ENCODE assay signal across 33 cellular contexts in genomic region chr6:96792791-96793190, GRCh38.
"Had no signal": no experiment of that assay in that cellular context is flagged by ENCODE, and none has a peak within 500 bp of the region (broad histone marks: within the 10 kb centered on the region; RNA-seq: fewer than 3 reads in every experiment).

No MANE protein-coding gene starts in this region.

- H3K9me3 ChIP-seq: SJSA1 had no signal

- H3K4me1 ChIP-seq: SJSA1 had no signal

- H3K27me3 ChIP-seq: brain microvascular endothelial cell, SJSA1 had no signal

- H3K36me3 ChIP-seq: brain microvascular endothelial cell, SJSA1 had no signal

- DNase-seq: activated B cell treated with CpG ODN at 0.5 μM for 24 hours; activated CD4-positive, alpha-beta memory T cell treated with anti-CD3 and anti-CD28 coated beads, Interleukin-2, amount 10 ng/mL, durations not matched to agents 7 days and 5 days; activated CD4-positive, alpha-beta T cell treated with anti-CD3 and anti-CD28 coated beads for 4 hours; activated CD4-positive, alpha-beta T cell treated with anti-CD3 and anti-CD28 coated beads, Interleukin-2, amount 50 U/mL, for 1 hour; activated CD4-positive, CD25-positive, alpha-beta regulatory T cell treated with anti-CD3 and anti-CD28 coated beads, Interleukin-2, amount 50 U/mL, for 72 hours; activated CD8-positive, alpha-beta memory T cell treated with anti-CD3 and anti-CD28 coated beads for 24 hours; activated CD8-positive, alpha-beta memory T cell treated with anti-CD3 and anti-CD28 coated beads, Interleukin-2, amount 10 ng/mL, durations not matched to agents 7 days and 5 days; activated CD8-positive, alpha-beta memory T cell treated with anti-CD3 and anti-CD28 coated beads, Interleukin-2, amount 50 U/mL, for 48 hours; activated effector memory CD4-positive, alpha-beta T cell treated with anti-CD3 and anti-CD28 coated beads, Interleukin-2, amount 50 U/mL, for 16 hours; activated naive CD4-positive, alpha-beta T cell; activated naive CD4-positive, alpha-beta T cell treated with anti-CD3 and anti-CD28 coated beads, Interleukin-2, amount 50 U/mL, for 16 hours; activated naive CD8-positive, alpha-beta T cell treated with anti-CD3 and anti-CD28 coated beads for 36 hours; activated T-cell treated with anti-CD3 and anti-CD28 coated beads, Interleukin-2, amount 50 U/mL, for 48 hours; amniotic stem cell; aorta; brain microvascular endothelial cell; central memory CD4-positive, alpha-beta T cell; Karpas-422; NCI-H1105; NCI-H1417 treated with DMSO at 0.1 percent for 48 hours; NCI-H187 treated with DMSO at 0.1 percent for 48 hours; NCI-H2081; NCI-H226; NCI-H446 treated with DMSO at 0.1 percent for 48 hours; NCI-H524; SHP77 treated with DMSO at 0.1 percent for 48 hours; SW 1271; T-helper 1 cell; T-helper 2 cell; T-helper 9 cell had no signal

- ATAC-seq: activated CD8-positive, alpha-beta memory T cell treated with anti-CD3 and anti-CD28 coated beads, Interleukin-2, amount 10 ng/mL, durations not matched to agents 7 days and 5 days; Panc1 had no signal

- H3K27ac ChIP-seq: brain microvascular endothelial cell, SJSA1, VCaP had no signal

- H3K4me3 ChIP-seq: SJSA1 had no signal
